8 cellular contexts compared by ENCODE assay signal in the genomic region with DNA sequence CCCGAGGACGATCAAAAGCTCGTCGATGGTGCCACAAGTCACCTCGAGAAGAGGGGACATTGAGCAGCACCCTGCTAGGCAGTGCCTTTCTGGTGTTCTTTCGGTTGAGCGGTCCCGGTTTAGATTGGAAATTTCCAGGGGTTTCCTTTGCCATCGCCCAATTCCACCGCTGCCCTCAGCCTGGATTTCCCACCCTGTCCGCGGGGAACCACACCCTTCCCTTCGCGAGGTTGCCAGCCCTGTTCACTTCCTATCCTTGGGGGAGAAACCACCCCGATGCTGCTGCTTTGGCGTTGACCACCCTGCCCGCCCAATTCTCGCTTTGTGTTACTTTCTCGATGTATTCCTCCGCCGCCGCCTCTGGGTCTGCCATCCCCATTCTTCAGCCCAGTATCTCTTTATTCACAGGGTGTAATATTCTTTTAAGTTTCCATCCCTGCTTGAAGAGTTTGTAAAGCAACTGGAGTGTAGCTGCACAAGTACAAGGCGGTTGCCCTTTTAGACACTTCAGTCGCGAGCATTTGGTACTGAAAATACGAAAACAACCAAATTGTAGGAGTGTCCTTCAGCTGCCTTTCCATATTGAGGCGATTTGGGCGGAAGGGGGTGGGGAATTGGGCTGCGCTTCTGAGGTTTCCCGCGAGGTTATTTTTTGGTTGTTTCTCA. TPM values are rescaled to one million over a fixed set of nuclear protein-coding genes. Genes with fewer than 3 reads are reported as not detected.
DNase-seq lines count a peak whose midpoint lies in the region; ATAC-seq and TF ChIP-seq lines count a peak whose summit lies in the region.

No MANE protein-coding gene starts in this region.

- CTCF ChIA-PET in activated naive CD4-positive, alpha-beta T cell treated with anti-CD3 and anti-CD28 coated beads for 36 hours (lab: Charles Lee), result interaction anchor here (1.2 kb wide), 1 partner anchor 8 kb away, joined by 3 read pairs; no protein-coding TSS in a partner anchor

- peaks cover 29% of the 10 kb centered on the region for H3K4me1 Mint-ChIP-seq in HFFc6 (ENCODE audit: low read depth)
- peaks cover 30% of the 10 kb centered on the region for H3K4me1 Mint-ChIP-seq in activated naive CD4-positive, alpha-beta T cell treated with anti-CD3 and anti-CD28 coated beads for 36 hours (ENCODE audit: low read depth)

- TF ChIP-seq POLR2A in Peyer's patch (IDR thresholded peaks at IDR 0.05) (peak in 1 of 2 donors; percentile 17), gastroesophageal sphincter (IDR thresholded peaks at IDR 0.05) (no peak)

- H3K4me1 ChIP-seq in Peyer's patch (peaks cover 0 to 5% (median 0%) of the 10 kb centered on the region in 4 donors), gastroesophageal sphincter (peaks cover 0 to 27% (median 0%) of the 10 kb centered on the region in 3 donors)

- peaks cover 13% of the 10 kb centered on the region for H3K36me3 Mint-ChIP-seq in HFFc6 (ENCODE audit: low read depth)
- H3K36me3 Mint-ChIP-seq in activated naive CD4-positive, alpha-beta T cell treated with anti-CD3 and anti-CD28 coated beads for 36 hours (ENCODE audit: low read depth), result peaks cover 46% of the 10 kb centered on the region

- 0% methylated on average over 5 of the region's 31 CpGs; no CpG with 5 or more reads in 1 of the 2 donors for WGBS in gastroesophageal sphincter (ENCODE audit: low coverage in 1 of 2), 2 donors

- DNase-seq in AML-193 (lab: John Stamatoyannopoulos, UW), result peak; percentile 5 to 11
- peak; percentile 21 for DNase-seq in HFFc6
- peak; percentile 35 to 67 (median 55) for DNase-seq in Peyer's patch
- DNase-seq in activated naive CD4-positive, alpha-beta T cell treated with anti-CD3 and anti-CD28 coated beads for 36 hours, result peak; percentile 73
- DNase-seq in nucleus accumbens (lab: John Stamatoyannopoulos, UW), result peak in 40 of 56 donors; percentile 0 to 64 (median 20)

- H3K9me3 ChIP-seq in Peyer's patch (no peaks in the 10 kb centered on the region), gastroesophageal sphincter (no peaks in the 10 kb centered on the region)

- H3K9me3 Mint-ChIP-seq in HFFc6, result no peaks in the 10 kb centered on the region
- H3K9me3 Mint-ChIP-seq in activated naive CD4-positive, alpha-beta T cell treated with anti-CD3 and anti-CD28 coated beads for 36 hours, result no peaks in the 10 kb centered on the region

- ATAC-seq in gastroesophageal sphincter (peak; percentile 49), GM18873 (IDR thresholded peaks at IDR 0.05; ENCODE audit: low FRiP score, unreplicated experiment) (no peak), GM18861 (IDR thresholded peaks at IDR 0.05; ENCODE audit: unreplicated experiment) (no peak)

- H3K36me3 ChIP-seq in Peyer's patch (no peaks in the 10 kb centered on the region), gastroesophageal sphincter (no peaks in the 10 kb centered on the region)

- peak overlapping the region; percentile 95 for H3K27ac Mint-ChIP-seq in HFFc6
- peak overlapping the region; percentile 98 for H3K27ac Mint-ChIP-seq in activated naive CD4-positive, alpha-beta T cell treated with anti-CD3 and anti-CD28 coated beads for 36 hours

- TF ChIP-seq CTCF in HFFc6 (IDR thresholded peaks at IDR 0.05) (no peak), Peyer's patch (IDR thresholded peaks at IDR 0.05) (no peak), gastroesophageal sphincter (IDR thresholded peaks at IDR 0.05) (no peak)

- H3K27me3 ChIP-seq in Peyer's patch, result no peaks in the 10 kb centered on the region
- H3K27me3 ChIP-seq in gastroesophageal sphincter, result no peaks in the 10 kb centered on the region

- peak overlapping the region; percentile 62 to 77 (median 68) for H3K4me3 ChIP-seq in Peyer's patch
- H3K4me3 ChIP-seq in gastroesophageal sphincter, result peak overlapping the region; percentile 74 to 95

- H3K27me3 Mint-ChIP-seq in HFFc6 (ENCODE audit: insufficient read depth), result no peaks in the 10 kb centered on the region
- H3K27me3 Mint-ChIP-seq in activated naive CD4-positive, alpha-beta T cell treated with anti-CD3 and anti-CD28 coated beads for 36 hours (ENCODE audit: low read depth), result no peaks in the 10 kb centered on the region

- H3K27ac ChIP-seq in Peyer's patch (peak overlapping the region; percentile 85 to 91 (median 90)), gastroesophageal sphincter (peak overlapping the region; percentile 85 to 99 (median 90))

- intact Hi-C loops in activated naive CD4-positive, alpha-beta T cell treated with anti-CD3 and anti-CD28 coated beads for 36 hours (cut with micrococcal nuclease), result loop anchor here (5.0 kb wide), 3 partner anchors 103 to 352 kb away; no protein-coding TSS in a partner anchor

- TF ChIP-seq EP300 in gastroesophageal sphincter (IDR thresholded peaks at IDR 0.05), result no peak

- H3K4me3 Mint-ChIP-seq in HFFc6, result peak overlapping the region; percentile 96
- peak overlapping the region; percentile 96 for H3K4me3 Mint-ChIP-seq in activated naive CD4-positive, alpha-beta T cell treated with anti-CD3 and anti-CD28 coated beads for 36 hours

RNA-seq across cellular contexts. Expression of gene OGT, which starts 1.1 kb away (rescaled TPM):
- 10 to 100 TPM; 52.9 to 77.5 (median 57.7) TPM for total RNA-seq in HFFc6 (2021; fragmentation: NEBNext Ultra II Directional; extraction: Animal tissue kit (Norgen Biotek cat#: 25700))
- total RNA-seq in Peyer's patch, result 100 to 1,000 TPM; 118 to 297 (median 183) TPM
- total RNA-seq in activated naive CD4-positive, alpha-beta T cell treated with anti-CD3 and anti-CD28 coated beads for 36 hours, result 100 to 1,000 TPM; 307 to 323 TPM
- 100 to 1,000 TPM in 2 of 4 donors, 10 to 100 TPM in 2; 49.6 to 156 (median 88.8) TPM for total RNA-seq in gastroesophageal sphincter

RNA-seq across cellular contexts. Expression of gene GCNA, which starts 44.3 kb away (rescaled TPM):
- 1 to 10 TPM in 2 of 6 experiments, under 1 TPM in 4; 0.48 to 1.7 (median 0.82) TPM for total RNA-seq in HFFc6 (2021; fragmentation: NEBNext Ultra II Directional; extraction: Animal tissue kit (Norgen Biotek cat#: 25700))
- total RNA-seq in Peyer's patch (10 to 100 TPM in 1 of 4 donors, 1 to 10 TPM in 3; 3.0 to 15.7 (median 4.9) TPM), gastroesophageal sphincter (1 to 10 TPM in 3 of 4 donors, under 1 TPM in 1; 0.89 to 2.6 (median 1.6) TPM)
- 1 to 10 TPM; 2.8 to 2.9 TPM for total RNA-seq in activated naive CD4-positive, alpha-beta T cell treated with anti-CD3 and anti-CD28 coated beads for 36 hours

Comparison
In these comparisons a context has a peak if more than half of its experiments do, and no peak if none do; other contexts are left out.
1. DNase-seq: peak in every context shown above with its lines; median percentile 73 in activated naive CD4-positive, alpha-beta T cell treated with anti-CD3 and anti-CD28 coated beads for 36 hours; 55 in Peyer's patch; 21 in HFFc6; 20 in nucleus accumbens; 8 in AML-193.